ENCODE assay signal across 9 cellular contexts in the genomic region with DNA sequence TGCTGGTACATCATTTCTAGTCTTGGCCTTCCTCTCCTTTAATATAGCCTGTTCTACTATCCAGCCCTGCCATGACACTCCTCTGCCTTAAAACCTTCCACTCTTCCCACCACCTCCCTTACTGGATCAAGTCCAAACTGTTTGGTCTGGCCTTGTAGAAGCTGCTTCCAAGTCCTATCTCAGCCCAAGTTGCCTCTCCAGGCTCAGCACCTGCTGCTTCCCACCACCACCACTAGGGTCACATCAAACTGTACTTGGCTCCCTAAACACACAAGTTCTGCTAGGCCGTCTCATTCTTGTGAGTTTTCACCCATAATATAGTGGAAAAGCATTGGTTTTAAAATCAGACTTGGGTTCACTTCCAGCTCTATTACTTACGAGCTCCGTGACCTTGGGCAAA. TPM values are rescaled to one million over a fixed set of nuclear protein-coding genes. Genes with fewer than 3 reads are reported as not detected.
DNase-seq lines count a peak whose midpoint lies in the region; ATAC-seq and TF ChIP-seq lines count a peak whose summit lies in the region.
"Had no signal": no experiment of that assay in that cellular context is flagged by ENCODE, and none has a peak within 500 bp of the region (broad histone marks: within the 10 kb centered on the region; RNA-seq: fewer than 3 reads in every experiment).

No MANE protein-coding gene starts in this region.

- H3F3A ChIP-seq in MM.1S (ENCODE audit: insufficient read depth, low read length), result no peaks in the 10 kb centered on the region

- ATAC-seq in GM18867 (IDR thresholded peaks at IDR 0.05; ENCODE audit: unreplicated experiment) (peak; percentile 39), WTC11 (peak; percentile 57), GM19467 (IDR thresholded peaks at IDR 0.05; ENCODE audit: unreplicated experiment) (no peak)

- CTCF ChIA-PET in WTC11 (lab: Charles Lee), result interaction anchor here (0.6 to 2.9 kb wide), 14 partner anchors 14 to 670 kb away, joined by 3 to 24 read pairs (median 4); a partner anchor contains a TSS

- H3K9me3 ChIP-seq in MM.1S (replicated peaks; ENCODE audit: insufficient read depth, low read length) (no peaks in the 10 kb centered on the region), osteoblast (ENCODE audit: low read depth, low read length) (no peaks in the 10 kb centered on the region)

- H3K36me3 Mint-ChIP-seq in WTC11 (peaks cover 10% of the 10 kb centered on the region), endothelial cell (ENCODE audit: low read depth, unreplicated experiment) (no peaks in the 10 kb centered on the region)

- TF ChIP-seq CTCF in MM.1S (IDR thresholded peaks at IDR 0.05; ENCODE audit: low read length) (peak; percentile 57), WTC11 (IDR thresholded peaks at IDR 0.05) (0 out of 2 replicates have a peak, but pooled peaks have one; percentile 35), endothelial cell (IDR thresholded peaks at IDR 0.05; ENCODE audit: unreplicated experiment) (no peak), osteoblast (IDR thresholded peaks at IDR 0.05; ENCODE audit: extremely low read depth, low read depth, low read length) (peak; percentile 67)

- POLR2A ChIA-PET in WTC11 (lab: Charles Lee), result no interaction called here

- H3K9me2 ChIP-seq in MM.1S (replicated peaks; ENCODE audit: insufficient read depth, low read length), result no peaks in the 10 kb centered on the region

- no peak overlapping the region for H3K4me3 ChIP-seq in MM.1S (ENCODE audit: low read length)
- no peak overlapping the region for H3K4me3 ChIP-seq in osteoblast (ENCODE audit: insufficient read depth, low read length)

- H3K79me2 ChIP-seq in MM.1S (ENCODE audit: low read length), result peaks cover 58% of the 10 kb centered on the region
- peaks cover 55% of the 10 kb centered on the region for H3K79me2 ChIP-seq in osteoblast (ENCODE audit: insufficient read depth, low read length)

- H3K27me3 Mint-ChIP-seq in WTC11 (ENCODE audit: low read depth), result peaks cover 21% of the 10 kb centered on the region
- peaks cover 12% of the 10 kb centered on the region for H3K27me3 Mint-ChIP-seq in endothelial cell (ENCODE audit: unreplicated experiment)

- H3K4me1 Mint-ChIP-seq in WTC11 (peaks cover 20% of the 10 kb centered on the region), endothelial cell (ENCODE audit: unreplicated experiment) (peaks cover 12% of the 10 kb centered on the region)

- H3K4me2 ChIP-seq in MM.1S (ENCODE audit: low read depth, low read length) (no peak overlapping the region; the same call in 1 of the 2 replicates), osteoblast (ENCODE audit: insufficient read depth, low read length) (peak overlapping the region; percentile 95)

- peak overlapping the region; percentile 2 for H3K4me3 Mint-ChIP-seq in WTC11
- peak overlapping the region; percentile 20 for H3K4me3 Mint-ChIP-seq in endothelial cell (ENCODE audit: unreplicated experiment)

- DNase-seq in AML-193 (lab: John Stamatoyannopoulos, UW) (peak; percentile 28 to 42), MM.1S (peak; percentile 49), WTC11 (ENCODE audit: low spot score) (peak; percentile 53), endothelial cell (ENCODE audit: low spot score) (peak; percentile 39), osteoblast (ENCODE audit: insufficient read length, low spot score, missing footprints) (peak; percentile 79)
- DNase-seq in NK-92 treated with Interleukin-12 subunit alpha and Interleukin-12 subunit beta, amount 100 ng/mL, for 24 hours (lab: John Stamatoyannopoulos, UW), result no peak

- H2AFZ ChIP-seq in MM.1S (ENCODE audit: low read length), result no peak overlapping the region
- no peak overlapping the region for H2AFZ ChIP-seq in osteoblast (ENCODE audit: low read length)

- no peaks in the 10 kb centered on the region for H3K4me1 ChIP-seq in MM.1S (ENCODE audit: low read length)
- peaks cover 10% of the 10 kb centered on the region for H3K4me1 ChIP-seq in osteoblast (ENCODE audit: insufficient read depth, low read length)

- H3K27ac ChIP-seq in MM.1S (ENCODE audit: low read length) (no peak overlapping the region), osteoblast (ENCODE audit: low read depth, low read length) (no peak overlapping the region)

- H3K9me3 Mint-ChIP-seq in WTC11, result peaks cover 14% of the 10 kb centered on the region
- no peaks in the 10 kb centered on the region for H3K9me3 Mint-ChIP-seq in endothelial cell (ENCODE audit: unreplicated experiment)

- no peaks in the 10 kb centered on the region for H3K36me3 ChIP-seq in MM.1S (replicated peaks; ENCODE audit: insufficient read depth, low read length)
- no peaks in the 10 kb centered on the region for H3K36me3 ChIP-seq in osteoblast (ENCODE audit: insufficient read depth, low read length)

- H3K27me3 ChIP-seq in MM.1S (replicated peaks; ENCODE audit: insufficient read depth, low read length), result 0 out of 2 replicates have a peak, but pooled peaks cover 3% of the 10 kb centered on the region
- H3K27me3 ChIP-seq in osteoblast (ENCODE audit: insufficient read depth, low read length), result peaks cover 8% of the 10 kb centered on the region

- H3K9ac ChIP-seq in MM.1S (ENCODE audit: low read length), result no peak overlapping the region

- H4K20me1 ChIP-seq in MM.1S (ENCODE audit: insufficient read depth, low read length) (0 out of 2 replicates have a peak, but pooled peaks cover 8% of the 10 kb centered on the region), osteoblast (ENCODE audit: insufficient read depth, low read length) (peaks cover 31% of the 10 kb centered on the region)

- H3K27ac Mint-ChIP-seq in WTC11 (no peak overlapping the region), endothelial cell (ENCODE audit: unreplicated experiment) (peak overlapping the region; percentile 26)

TF ChIP-seq in WTC11, 78 proteins besides CTCF, POLR2A, EP300 and RAD21:
- TF ChIP-seq NFE2L1 (CRISPR knock-in tag; IDR thresholded peaks at IDR 0.05) (no peak), ZNF317 (CRISPR knock-in tag; IDR thresholded peaks at IDR 0.05; ENCODE audit: borderline replicate concordance, low read depth) (no peak), NFATC4 (CRISPR knock-in tag; IDR thresholded peaks at IDR 0.05) (no peak), ZNF263 (CRISPR knock-in tag; IDR thresholded peaks at IDR 0.05; ENCODE audit: low read depth) (no peak), OVOL2 (CRISPR knock-in tag; IDR thresholded peaks at IDR 0.05; ENCODE audit: borderline replicate concordance) (no peak), ELF4 (CRISPR knock-in tag; IDR thresholded peaks at IDR 0.05; ENCODE audit: low read depth) (no peak), TP53 (CRISPR knock-in tag; IDR thresholded peaks at IDR 0.05) (no peak), ZNF138 (CRISPR knock-in tag; conservative IDR thresholded peaks at IDR 0.05) (no peak), ETV6 (CRISPR knock-in tag; IDR thresholded peaks at IDR 0.05) (no peak), GTF2I (CRISPR knock-in tag; conservative IDR thresholded peaks at IDR 0.05) (no peak), SMAD3 (CRISPR knock-in tag; IDR thresholded peaks at IDR 0.05; ENCODE audit: borderline replicate concordance) (no peak), CBFB (CRISPR knock-in tag; IDR thresholded peaks at IDR 0.05; ENCODE audit: low read depth) (no peak)
- TF ChIP-seq, protein P1, sequence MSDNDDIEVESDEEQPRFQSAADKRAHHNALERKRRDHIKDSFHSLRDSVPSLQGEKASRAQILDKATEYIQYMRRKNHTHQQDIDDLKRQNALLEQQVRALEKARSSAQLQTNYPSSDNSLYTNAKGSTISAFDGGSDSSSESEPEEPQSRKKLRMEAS (CRISPR knock-in tag; IDR thresholded peaks at IDR 0.05), result no peak
- TF ChIP-seq, protein P2, sequence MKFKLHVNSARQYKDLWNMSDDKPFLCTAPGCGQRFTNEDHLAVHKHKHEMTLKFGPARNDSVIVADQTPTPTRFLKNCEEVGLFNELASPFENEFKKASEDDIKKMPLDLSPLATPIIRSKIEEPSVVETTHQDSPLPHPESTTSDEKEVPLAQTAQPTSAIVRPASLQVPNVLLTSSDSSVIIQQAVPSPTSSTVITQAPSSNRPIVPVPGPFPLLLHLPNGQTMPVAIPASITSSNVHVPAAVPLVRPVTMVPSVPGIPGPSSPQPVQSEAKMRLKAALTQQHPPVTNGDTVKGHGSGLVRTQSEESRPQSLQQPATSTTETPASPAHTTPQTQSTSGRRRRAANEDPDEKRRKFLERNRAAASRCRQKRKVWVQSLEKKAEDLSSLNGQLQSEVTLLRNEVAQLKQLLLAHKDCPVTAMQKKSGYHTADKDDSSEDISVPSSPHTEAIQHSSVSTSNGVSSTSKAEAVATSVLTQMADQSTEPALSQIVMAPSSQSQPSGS (CRISPR knock-in tag; IDR thresholded peaks at IDR 0.05; ENCODE audit: borderline replicate concordance, low read depth), result no peak

RNA-seq across cellular contexts. Expression of a gene that starts 1.4 kb away (rescaled TPM):
- total RNA-seq in WTC11 (2021) (70.7 to 71.8 TPM (median 71.2 TPM) in 3 replicates), endothelial cell (ENCODE audit: unreplicated experiment) (45.2 TPM), osteoblast (17.0 and 18.3 TPM in 2 replicates)

RNA-seq across cellular contexts. Expression of a gene that starts 1.5 kb away (rescaled TPM):
- not detected in 3 replicates for total RNA-seq in WTC11 (2021)
- 0.64 TPM for total RNA-seq in endothelial cell (ENCODE audit: unreplicated experiment)
- total RNA-seq in osteoblast, result 0.36 TPM in 1 of 2 replicates, not detected in the other
- total RNA-seq: pulmonary artery endothelial cell had no signal
